8 cellular contexts compared by ENCODE assay signal in the genomic region with DNA sequence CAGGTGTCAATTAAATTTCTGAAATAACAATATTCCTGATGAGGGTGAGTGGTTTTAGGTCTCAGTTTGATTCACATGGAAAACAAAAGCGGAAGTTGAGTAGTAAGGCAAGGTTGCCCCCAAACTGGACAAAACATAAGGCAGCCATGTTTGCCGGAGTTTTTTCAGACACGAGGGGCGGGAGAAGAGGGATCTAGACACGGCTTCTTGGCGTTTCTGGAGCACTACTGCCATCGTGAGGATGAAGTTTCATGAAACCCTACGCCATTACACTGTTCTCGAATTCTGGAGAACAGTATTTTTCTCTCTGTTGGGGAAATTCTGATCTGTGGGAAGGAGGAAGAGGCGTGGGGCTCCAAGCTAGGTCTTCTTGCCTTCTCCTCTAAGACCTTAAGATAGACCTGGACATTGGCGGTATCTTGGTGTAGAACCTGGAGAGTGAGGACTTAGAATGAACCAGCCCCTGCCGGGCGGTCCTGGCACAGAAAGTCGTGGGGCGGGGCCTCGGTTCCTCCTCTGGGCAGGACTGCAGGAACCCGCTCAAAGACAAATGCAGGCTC.
DNase-seq lines count a peak whose midpoint lies in the region; ATAC-seq and TF ChIP-seq lines count a peak whose summit lies in the region.

No MANE protein-coding gene starts in this region.

- WGBS in prostate gland = 86% methylated on average over 11 of the region's 17 CpGs

- ATAC-seq in HG03378 (IDR thresholded peaks at IDR 0.05; ENCODE audit: unreplicated experiment) = peak; percentile 73
- peak; percentile 93 for ATAC-seq in left lung

- peak; percentile 72 for DNase-seq in activated T-helper 1 cell treated with Interleukin-2 at 50 U/mL for 16 hours (ENCODE audit: low read depth)
- no peak for DNase-seq in activated T-helper 1 cell treated with anti-CD3 and anti-CD28 coated beads, Interleukin-12 subunit alpha, Interleukin-12 subunit beta, Interleukin-2, Interleukin-4 antibody, amounts not matched to agents 30 ng/mL and 10 ng/mL and 1 ng/mL, durations not matched to agents 14 hours and 24 hours and 36 hours (ENCODE audit: low spot score)
- DNase-seq in left lung = peak in 1 of 2 donors; percentile 87
- no peak for DNase-seq in NCI-H1105 treated with DMSO at 0.1 percent for 48 hours (lab: John Stamatoyannopoulos, UW)
- no peak for DNase-seq in Caco-2
- DNase-seq in prostate gland (ENCODE audit: low spot score) = no peak

- H3K9me3 Mint-ChIP-seq in activated T-helper 1 cell treated with anti-CD3 and anti-CD28 coated beads, Interleukin-12 subunit alpha, Interleukin-12 subunit beta, Interleukin-2, Interleukin-4 antibody, amounts not matched to agents 30 ng/mL and 10 ng/mL and 1 ng/mL, durations not matched to agents 14 hours and 24 hours and 36 hours = no peaks in the 10 kb centered on the region
- H3K9me3 Mint-ChIP-seq in Caco-2 (ENCODE audit: unreplicated experiment) = no peaks in the 10 kb centered on the region

- H3K4me3 ChIP-seq in WI38 (ENCODE audit: low read depth, low read length) (peak overlapping the region; percentile 52), left lung (peak overlapping the region in 1 of 2 donors; percentile 31), Caco-2 (ENCODE audit: low read depth, low read length) (no peak overlapping the region), prostate gland (no peak overlapping the region)

- CTCF ChIA-PET in Caco-2 (lab: Charles Lee) = no interaction called here

- BruUV-seq in Caco-2 (replicated peaks; lab: Mats Ljungman, UMichigan) = no TSS peak

- H3K27me3 ChIP-seq in left lung (no peaks in the 10 kb centered on the region), Caco-2 (replicated peaks; ENCODE audit: control insufficient read depth, insufficient read depth, low read length) (no peaks in the 10 kb centered on the region), prostate gland (replicated peaks; ENCODE audit: insufficient read depth) (no peaks in the 10 kb centered on the region)

- H3K4me1 ChIP-seq in left lung = no peaks in the 10 kb centered on the region
- no peaks in the 10 kb centered on the region for H3K4me1 ChIP-seq in Caco-2
- H3K4me1 ChIP-seq in prostate gland (replicated peaks) = no peaks in the 10 kb centered on the region

- TF ChIP-seq CTCF in WI38 (IDR thresholded peaks at IDR 0.05; ENCODE audit: low read depth, low read length) (0 out of 2 replicates have a peak, but pooled peaks have one; percentile 25), left lung (IDR thresholded peaks at IDR 0.05) (peak in 1 of 2 donors; percentile 18), Caco-2 (IDR thresholded peaks at IDR 0.05; ENCODE audit: insufficient read depth in 1 of 2, low read depth in 1 of 2, low read length in 1 of 2, severe bottlenecking in 1 of 2, unreplicated experiment in 1 of 2) (no peak), prostate gland (IDR thresholded peaks at IDR 0.05) (no peak)

- H3K27ac Mint-ChIP-seq in activated T-helper 1 cell treated with anti-CD3 and anti-CD28 coated beads, Interleukin-12 subunit alpha, Interleukin-12 subunit beta, Interleukin-2, Interleukin-4 antibody, amounts not matched to agents 30 ng/mL and 10 ng/mL and 1 ng/mL, durations not matched to agents 14 hours and 24 hours and 36 hours = no peak overlapping the region
- H3K27ac Mint-ChIP-seq in Caco-2 (ENCODE audit: unreplicated experiment) = no peak overlapping the region

- no peak for TF ChIP-seq POLR2A in prostate gland (IDR thresholded peaks at IDR 0.05)

- POLR2A ChIA-PET in Caco-2 (lab: Charles Lee) = no interaction called here

- no peaks in the 10 kb centered on the region for H3K27me3 Mint-ChIP-seq in activated T-helper 1 cell treated with anti-CD3 and anti-CD28 coated beads, Interleukin-12 subunit alpha, Interleukin-12 subunit beta, Interleukin-2, Interleukin-4 antibody, amounts not matched to agents 30 ng/mL and 10 ng/mL and 1 ng/mL, durations not matched to agents 14 hours and 24 hours and 36 hours (ENCODE audit: insufficient read depth)
- H3K27me3 Mint-ChIP-seq in Caco-2 (ENCODE audit: insufficient read depth, unreplicated experiment) = no peaks in the 10 kb centered on the region

- no peak overlapping the region for H3K4me3 Mint-ChIP-seq in activated T-helper 1 cell treated with anti-CD3 and anti-CD28 coated beads, Interleukin-12 subunit alpha, Interleukin-12 subunit beta, Interleukin-2, Interleukin-4 antibody, amounts not matched to agents 30 ng/mL and 10 ng/mL and 1 ng/mL, durations not matched to agents 14 hours and 24 hours and 36 hours
- no peak overlapping the region for H3K4me3 Mint-ChIP-seq in Caco-2 (ENCODE audit: unreplicated experiment)

- no peaks in the 10 kb centered on the region for H3K9me3 ChIP-seq in left lung
- H3K9me3 ChIP-seq in Caco-2 = no peaks in the 10 kb centered on the region
- no peaks in the 10 kb centered on the region for H3K9me3 ChIP-seq in prostate gland

- H3K4me1 Mint-ChIP-seq in activated T-helper 1 cell treated with anti-CD3 and anti-CD28 coated beads, Interleukin-12 subunit alpha, Interleukin-12 subunit beta, Interleukin-2, Interleukin-4 antibody, amounts not matched to agents 30 ng/mL and 10 ng/mL and 1 ng/mL, durations not matched to agents 14 hours and 24 hours and 36 hours (ENCODE audit: low read depth) = no peaks in the 10 kb centered on the region
- H3K4me1 Mint-ChIP-seq in Caco-2 (ENCODE audit: low read depth, unreplicated experiment) = no peaks in the 10 kb centered on the region

- peaks cover 5% of the 10 kb centered on the region for H3K36me3 Mint-ChIP-seq in activated T-helper 1 cell treated with anti-CD3 and anti-CD28 coated beads, Interleukin-12 subunit alpha, Interleukin-12 subunit beta, Interleukin-2, Interleukin-4 antibody, amounts not matched to agents 30 ng/mL and 10 ng/mL and 1 ng/mL, durations not matched to agents 14 hours and 24 hours and 36 hours (ENCODE audit: low read depth)
- no peaks in the 10 kb centered on the region for H3K36me3 Mint-ChIP-seq in Caco-2 (ENCODE audit: insufficient read depth, unreplicated experiment)

- H3K27ac ChIP-seq in left lung (peak overlapping the region in 1 of 2 donors; percentile 76), prostate gland (no peak overlapping the region)

- intact Hi-C loops in activated T-helper 1 cell treated with anti-CD3 and anti-CD28 coated beads, Interleukin-12 subunit alpha, Interleukin-12 subunit beta, Interleukin-2, Interleukin-4 antibody, amounts not matched to agents 30 ng/mL and 10 ng/mL and 1 ng/mL, durations not matched to agents 14 hours and 24 hours and 36 hours (cut with micrococcal nuclease) = no loop called here
- intact Hi-C loops in left lung (cut with DNase I) = no loop called here
- intact Hi-C loops in Caco-2 (cut with micrococcal nuclease; ENCODE audit: unreplicated experiment) = no loop called here
- intact Hi-C loops in prostate gland (cut with DNase I) = no loop called here

- H3K36me3 ChIP-seq in left lung = no peaks in the 10 kb centered on the region
- no peaks in the 10 kb centered on the region for H3K36me3 ChIP-seq in Caco-2 (ENCODE audit: control insufficient read depth, insufficient read depth, low read length)
- no peaks in the 10 kb centered on the region for H3K36me3 ChIP-seq in prostate gland
